Comparison of ENCODE assay signal across 8 cellular contexts in the genomic region with DNA sequence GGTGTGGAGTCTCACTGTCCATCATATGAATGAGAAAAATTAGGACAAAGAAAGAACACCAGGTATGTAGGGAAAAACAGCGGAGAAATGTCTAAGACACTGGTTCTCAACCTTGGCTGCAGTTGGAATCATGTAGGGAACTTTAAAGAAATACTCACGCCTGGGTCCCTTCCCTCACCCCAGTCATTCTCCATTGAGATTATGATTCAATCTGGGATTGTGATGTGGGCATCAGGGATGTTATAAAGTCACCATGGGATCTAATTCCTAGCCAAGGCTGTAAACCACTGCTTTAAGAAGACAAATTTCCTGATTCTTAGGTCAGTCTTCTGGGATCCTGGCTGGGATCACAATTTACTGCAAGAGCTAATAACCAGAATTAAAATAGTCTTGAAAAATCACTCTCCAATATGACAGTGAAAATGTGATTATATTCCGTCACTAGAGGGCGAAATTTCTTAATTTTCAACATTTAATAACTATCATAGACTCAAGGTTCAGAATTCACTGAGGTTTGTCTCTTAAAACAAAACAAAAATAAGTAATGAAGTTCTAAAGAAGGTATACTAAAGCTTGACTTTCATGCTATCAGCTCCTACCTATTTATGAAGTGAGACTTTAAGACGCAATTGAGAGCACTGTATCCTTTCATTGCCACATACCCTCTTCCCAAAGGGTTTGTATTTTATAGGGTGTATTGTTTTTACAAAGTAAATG.
DNase-seq lines count a peak whose midpoint lies in the region; ATAC-seq and TF ChIP-seq lines count a peak whose summit lies in the region.

No MANE protein-coding gene starts in this region.

- TF ChIP-seq CTCF in breast epithelium (IDR thresholded peaks at IDR 0.05): peak in 2 of 3 donors; percentile 29 to 48
- TF ChIP-seq CTCF in mesothelial cell of epicardium (IDR thresholded peaks at IDR 0.05; ENCODE audit: unreplicated experiment): peak; percentile 62

- H3K4me1 ChIP-seq in breast epithelium: no peaks in the 10 kb centered on the region

- H3K27me3 ChIP-seq in breast epithelium: no peaks in the 10 kb centered on the region

- H3K4me3 ChIP-seq in breast epithelium: no peak overlapping the region

- no peaks in the 10 kb centered on the region for H3K4me1 Mint-ChIP-seq in mesothelial cell of epicardium

- no peak overlapping the region for H3K27ac ChIP-seq in breast epithelium

- TF ChIP-seq POLR2A in breast epithelium (IDR thresholded peaks at IDR 0.05): no peak

- no peak for ATAC-seq in HG02884 (IDR thresholded peaks at IDR 0.05; ENCODE audit: unreplicated experiment)

- H3K9me3 ChIP-seq in breast epithelium: no peaks in the 10 kb centered on the region

- H3K27ac Mint-ChIP-seq in mesothelial cell of epicardium: no peak overlapping the region

- H3K36me3 Mint-ChIP-seq in mesothelial cell of epicardium: no peaks in the 10 kb centered on the region

- no peaks in the 10 kb centered on the region for H3K36me3 ChIP-seq in breast epithelium

- H3K4me3 Mint-ChIP-seq in mesothelial cell of epicardium: no peak overlapping the region

- H3K27me3 Mint-ChIP-seq in mesothelial cell of epicardium (ENCODE audit: low read depth): no peaks in the 10 kb centered on the region

- H3K9me3 Mint-ChIP-seq in mesothelial cell of epicardium: no peaks in the 10 kb centered on the region

- DNase-seq in NCI-H82 (lab: John Stamatoyannopoulos, UW) (peak; percentile 29), NCI-H82 treated with DMSO at 0.1 percent for 48 hours (lab: John Stamatoyannopoulos, UW; ENCODE audit: unreplicated experiment) (no peak), NCI-H146 (lab: John Stamatoyannopoulos, UW) (peak; percentile 32), breast epithelium (ENCODE audit: low spot score in 2 of 2) (no peak), mesothelial cell of epicardium (ENCODE audit: low spot score in 2 of 2, unreplicated experiment in 2 of 2) (no peak), GDM1 (lab: John Stamatoyannopoulos, UW) (no peak), posterior vena cava (ENCODE audit: low spot score) (no peak)

- intact Hi-C loops in breast epithelium (cut with DNase I; ENCODE audit: low total_unique reads): no loop called here
- intact Hi-C loops in posterior vena cava (cut with DNase I): loop anchor here in 1 of 2 donors (5.0 kb wide), 1 partner anchor 87 kb away; no protein-coding TSS in a partner anchor

Comparison
In these comparisons a context has a peak if more than half of its experiments do, and no peak if none do; other contexts are left out.
1. DNase-seq: peak in NCI-H82 (single experiment) and NCI-H146 (single experiment); none in NCI-H82 treated with DMSO at 0.1 percent for 48 hours (single experiment), breast epithelium (0 of 2), mesothelial cell of epicardium (0 of 2), GDM1 (single experiment) and posterior vena cava (single experiment).